In the genomic region with DNA sequence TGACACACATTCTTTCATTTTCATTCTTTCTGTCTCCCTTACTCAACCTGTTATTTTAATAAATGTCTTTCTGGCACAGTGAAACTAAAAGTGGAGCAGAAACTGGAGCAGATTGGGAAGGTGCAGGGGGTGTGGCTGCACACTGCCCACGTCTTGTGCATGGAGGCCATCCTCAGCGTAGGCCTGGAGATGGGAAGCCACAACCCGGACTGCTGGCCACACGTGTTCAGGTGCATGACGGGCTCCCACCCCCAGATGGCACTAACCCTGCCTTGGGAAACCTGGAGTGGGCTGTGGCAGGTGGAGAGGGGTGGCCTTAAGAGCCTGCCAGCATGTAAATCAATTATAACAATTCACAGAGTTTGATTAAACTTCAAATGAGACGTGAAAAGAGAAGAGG, we compare ENCODE assay signal across 10 cellular contexts.
DNase-seq lines count a peak whose midpoint lies in the region; ATAC-seq, FAIRE-seq and TF ChIP-seq lines count a peak whose summit lies in the region.
"Had no signal": no experiment of that assay in that cellular context is flagged by ENCODE, and none has a peak within 500 bp of the region (broad histone marks: within the 10 kb centered on the region; RNA-seq: fewer than 3 reads in every experiment).

No MANE protein-coding gene starts in this region.

- POLR2A ChIA-PET in activated CD4-positive, alpha-beta T cell treated with anti-CD3 and anti-CD28 coated beads for 36 hours (lab: Charles Lee): no interaction called here
- POLR2A ChIA-PET in activated CD4-positive, alpha-beta T cell treated with anti-CD3 and anti-CD28 coated beads, Interleukin-2, amount 10 ng/mL, durations not matched to agents 7 days and 5 days (lab: Charles Lee): no interaction called here

- H3K4me2 ChIP-seq in Loucy (ENCODE audit: low read depth, low read length, poor library complexity, severe bottlenecking): no peak overlapping the region

- H3F3A ChIP-seq in Loucy (ENCODE audit: low read depth): no peaks in the 10 kb centered on the region

- ATAC-seq in activated CD4-positive, alpha-beta T cell treated with anti-CD3 and anti-CD28 coated beads for 36 hours: peak; percentile 26
- ATAC-seq in sciatic nerve (peak; percentile 52), GM18502 (IDR thresholded peaks at IDR 0.05; ENCODE audit: poor library complexity, unreplicated experiment) (no peak), GM21526 (IDR thresholded peaks at IDR 0.05; ENCODE audit: low FRiP score, unreplicated experiment) (no peak)

- H3K36me3 ChIP-seq in Loucy (ENCODE audit: insufficient read depth, low read length) (no peaks in the 10 kb centered on the region), bronchial epithelial cell (ENCODE audit: control insufficient read depth, insufficient read depth, low read length) (no peaks in the 10 kb centered on the region), ascending aorta (no peaks in the 10 kb centered on the region)

- H3K27me3 Mint-ChIP-seq in activated CD4-positive, alpha-beta T cell treated with anti-CD3 and anti-CD28 coated beads for 36 hours: peaks cover 1% of the 10 kb centered on the region
- no peaks in the 10 kb centered on the region for H3K27me3 Mint-ChIP-seq in activated CD4-positive, alpha-beta T cell treated with anti-CD3 and anti-CD28 coated beads, Interleukin-2, amount 10 ng/mL, durations not matched to agents 7 days and 5 days

- FAIRE-seq in bronchial epithelial cell (lab: Jason Lieb, UNC): no peak

- CTCF ChIA-PET in activated CD4-positive, alpha-beta T cell treated with anti-CD3 and anti-CD28 coated beads for 36 hours (lab: Charles Lee): interaction anchor here (1.0 kb wide), 1 partner anchor 14 kb away, joined by 3 read pairs; no protein-coding TSS in a partner anchor
- CTCF ChIA-PET in activated CD4-positive, alpha-beta T cell treated with anti-CD3 and anti-CD28 coated beads, Interleukin-2, amount 10 ng/mL, durations not matched to agents 7 days and 5 days (lab: Charles Lee): no interaction called here

- H3K4me3 ChIP-seq in Loucy (ENCODE audit: low read length, poor library complexity, severe bottlenecking) (no peak overlapping the region), bronchial epithelial cell (ENCODE audit: low read depth, low read length) (no peak overlapping the region), ascending aorta (no peak overlapping the region)
- H3K4me3 ChIP-seq: dorsolateral prefrontal cortex had no signal

- no peaks in the 10 kb centered on the region for H3K79me2 ChIP-seq in Loucy (ENCODE audit: insufficient read depth, low read length)

- intact Hi-C loops in activated CD4-positive, alpha-beta T cell treated with anti-CD3 and anti-CD28 coated beads for 36 hours (cut with DNase I, micrococcal nuclease): loop anchor here in 1 of 2 experiments (5.0 kb wide), 2 partner anchors 218 to 282 kb away; no protein-coding TSS in a partner anchor
- intact Hi-C loops in sciatic nerve (cut with DNase I): no loop called here
- intact Hi-C loops in ascending aorta (cut with DNase I): loop anchor here (5.0 kb wide), 1 partner anchor 172 kb away; no protein-coding TSS in a partner anchor

- H3K36me3 Mint-ChIP-seq in activated CD4-positive, alpha-beta T cell treated with anti-CD3 and anti-CD28 coated beads for 36 hours (ENCODE audit: low read depth): no peaks in the 10 kb centered on the region
- H3K36me3 Mint-ChIP-seq in activated CD4-positive, alpha-beta T cell treated with anti-CD3 and anti-CD28 coated beads, Interleukin-2, amount 10 ng/mL, durations not matched to agents 7 days and 5 days (ENCODE audit: low read depth): no peaks in the 10 kb centered on the region

- H3K27me3 ChIP-seq in Loucy (ENCODE audit: insufficient read depth, low read length, poor library complexity, severe bottlenecking) (no peaks in the 10 kb centered on the region), bronchial epithelial cell (ENCODE audit: control insufficient read depth, insufficient read depth, low read length) (no peaks in the 10 kb centered on the region), ascending aorta (no peaks in the 10 kb centered on the region)
- H3K27me3 ChIP-seq: dorsolateral prefrontal cortex had no signal

- H3K4me1 Mint-ChIP-seq in activated CD4-positive, alpha-beta T cell treated with anti-CD3 and anti-CD28 coated beads for 36 hours: peaks cover 3% of the 10 kb centered on the region
- H3K4me1 Mint-ChIP-seq in activated CD4-positive, alpha-beta T cell treated with anti-CD3 and anti-CD28 coated beads, Interleukin-2, amount 10 ng/mL, durations not matched to agents 7 days and 5 days: no peaks in the 10 kb centered on the region

- no peak overlapping the region for H3K27ac Mint-ChIP-seq in activated CD4-positive, alpha-beta T cell treated with anti-CD3 and anti-CD28 coated beads for 36 hours
- H3K27ac Mint-ChIP-seq in activated CD4-positive, alpha-beta T cell treated with anti-CD3 and anti-CD28 coated beads, Interleukin-2, amount 10 ng/mL, durations not matched to agents 7 days and 5 days: no peak overlapping the region
- H3K27ac Mint-ChIP-seq: T-helper 1 cell treated with Interleukin-12 subunit alpha and Interleukin-12 subunit beta and Interleukin-4 antibody, amounts not matched to agents 30 μg/mL and 1 μg/mL, for 36 hours had no signal

- no peaks in the 10 kb centered on the region for H3K9me2 ChIP-seq in Loucy (replicated peaks; ENCODE audit: low read depth, low read length)

- no peak overlapping the region for H3K9ac ChIP-seq in Loucy (ENCODE audit: low read depth, low read length, poor library complexity, severe bottlenecking)

- H3K27ac ChIP-seq in ascending aorta: no peak overlapping the region

- H4K20me1 ChIP-seq in Loucy (ENCODE audit: insufficient read depth, low read length, poor library complexity, severe bottlenecking): no peaks in the 10 kb centered on the region

- peak; percentile 31 for DNase-seq in activated CD4-positive, alpha-beta T cell treated with anti-CD3 and anti-CD28 coated beads for 36 hours
- DNase-seq in activated CD4-positive, alpha-beta T cell treated with anti-CD3 and anti-CD28 coated beads, Interleukin-2, amount 10 ng/mL, durations not matched to agents 7 days and 5 days: no peak
- DNase-seq in bronchial epithelial cell (ENCODE audit: low read depth) (no peak), sciatic nerve (ENCODE audit: low spot score) (no peak), ascending aorta (ENCODE audit: low spot score in 2 of 2) (no peak)

- no peaks in the 10 kb centered on the region for H3K9me3 Mint-ChIP-seq in activated CD4-positive, alpha-beta T cell treated with anti-CD3 and anti-CD28 coated beads for 36 hours (ENCODE audit: low read depth)
- H3K9me3 Mint-ChIP-seq in activated CD4-positive, alpha-beta T cell treated with anti-CD3 and anti-CD28 coated beads, Interleukin-2, amount 10 ng/mL, durations not matched to agents 7 days and 5 days: no peaks in the 10 kb centered on the region
- H3K9me3 Mint-ChIP-seq: T-helper 1 cell treated with Interleukin-12 subunit alpha and Interleukin-12 subunit beta and Interleukin-4 antibody, amounts not matched to agents 30 μg/mL and 1 μg/mL, for 36 hours had no signal

- TF ChIP-seq CTCF in Loucy (conservative IDR thresholded peaks at IDR 0.05; ENCODE audit: low read length): peak; percentile 57
- TF ChIP-seq CTCF in bronchial epithelial cell (IDR thresholded peaks at IDR 0.05; ENCODE audit: insufficient read depth, low read length, severe bottlenecking): peak; percentile 24
- no peak for TF ChIP-seq CTCF in ascending aorta (IDR thresholded peaks at IDR 0.05)

- H3K9me3 ChIP-seq in Loucy (ENCODE audit: insufficient read depth, low read depth, low read length) (no peaks in the 10 kb centered on the region), ascending aorta (no peaks in the 10 kb centered on the region)

- no peak overlapping the region for H3K4me3 Mint-ChIP-seq in activated CD4-positive, alpha-beta T cell treated with anti-CD3 and anti-CD28 coated beads for 36 hours
- no peak overlapping the region for H3K4me3 Mint-ChIP-seq in activated CD4-positive, alpha-beta T cell treated with anti-CD3 and anti-CD28 coated beads, Interleukin-2, amount 10 ng/mL, durations not matched to agents 7 days and 5 days
- H3K4me3 Mint-ChIP-seq: T-helper 1 cell treated with Interleukin-12 subunit alpha and Interleukin-12 subunit beta and Interleukin-4 antibody, amounts not matched to agents 30 μg/mL and 1 μg/mL, for 36 hours had no signal

- H3K4me1 ChIP-seq in Loucy (ENCODE audit: insufficient read depth, low read length, poor library complexity, severe bottlenecking) (no peaks in the 10 kb centered on the region), ascending aorta (no peaks in the 10 kb centered on the region)

- H2AFZ ChIP-seq in Loucy (ENCODE audit: low read length): peak overlapping the region; percentile 19; the same call in 1 of the 2 replicates

Comparison
In these comparisons a context has a peak if more than half of its experiments do, and no peak if none do; other contexts are left out.
1. ATAC-seq: peak in activated CD4-positive, alpha-beta T cell treated with anti-CD3 and anti-CD28 coated beads for 36 hours (single experiment) and sciatic nerve (single experiment); none in GM18502 (single experiment) and GM21526 (single experiment).
2. CTCF ChIP-seq: peak in Loucy (single experiment) and bronchial epithelial cell (single experiment); none in ascending aorta (0 of 3).